12 cellular contexts compared by ENCODE assay signal in the genomic region with DNA sequence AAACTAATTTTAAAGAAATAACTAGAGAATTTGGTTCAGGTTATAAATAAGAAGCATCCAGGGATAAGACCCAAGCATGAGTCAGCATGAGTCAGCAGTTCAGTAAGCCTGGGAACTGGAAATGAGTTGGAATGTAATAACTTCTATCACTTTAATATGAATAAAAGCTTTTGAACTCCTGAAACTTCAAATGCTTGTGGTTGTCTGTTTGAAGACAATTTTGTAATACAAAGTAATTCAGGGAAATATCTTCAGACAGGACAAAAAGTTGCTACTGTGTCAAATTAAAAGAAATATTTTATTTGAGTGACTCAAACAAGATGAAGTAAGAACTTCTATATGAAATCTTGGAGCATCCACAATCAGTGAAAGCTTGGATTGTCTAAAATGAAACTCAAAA.
DNase-seq lines count a peak whose midpoint lies in the region; TF ChIP-seq lines count a peak whose summit lies in the region.
"Had no signal": no experiment of that assay in that cellular context is flagged by ENCODE, and none has a peak within 500 bp of the region (broad histone marks: within the 10 kb centered on the region; RNA-seq: fewer than 3 reads in every experiment).

No MANE protein-coding gene starts in this region.

- H3K4me3 ChIP-seq in AG04449 (ENCODE audit: low read depth, low read length): no peak overlapping the region
- no peak overlapping the region for H3K4me3 ChIP-seq in kidney epithelial cell (ENCODE audit: low read depth, low read length)
- no peak overlapping the region for H3K4me3 ChIP-seq in ascending aorta
- H3K4me3 ChIP-seq in stomach: no peak overlapping the region
- H3K4me3 ChIP-seq: heart left ventricle had no signal

- H3K27ac ChIP-seq in ascending aorta (no peak overlapping the region), stomach (no peak overlapping the region)

- H3K27me3 ChIP-seq in kidney epithelial cell (ENCODE audit: control insufficient read depth, insufficient read depth, low read length) (no peaks in the 10 kb centered on the region), ascending aorta (no peaks in the 10 kb centered on the region), stomach (no peaks in the 10 kb centered on the region)
- H3K27me3 ChIP-seq: heart left ventricle had no signal

- no peaks in the 10 kb centered on the region for H3K9me3 ChIP-seq in ascending aorta
- no peaks in the 10 kb centered on the region for H3K9me3 ChIP-seq in stomach

- TF ChIP-seq CTCF in AG04449 (IDR thresholded peaks at IDR 0.05; ENCODE audit: insufficient read depth, low read length, missing control alignments) (no peak), kidney epithelial cell (IDR thresholded peaks at IDR 0.05; ENCODE audit: insufficient read depth, low read length, poor library complexity, severe bottlenecking) (no peak), GM13976 (IDR thresholded peaks at IDR 0.05; ENCODE audit: borderline replicate concordance, control extremely low read depth, extremely low read depth, insufficient read depth, missing control alignments) (no peak), ascending aorta (IDR thresholded peaks at IDR 0.05) (no peak), stomach (IDR thresholded peaks at IDR 0.05) (no peak)

- TF ChIP-seq EP300 in stomach (IDR thresholded peaks at IDR 0.05): no peak

- intact Hi-C loops in ascending aorta (cut with DNase I): no loop called here
- intact Hi-C loops in stomach (cut with DNase I; ENCODE audit: low total_unique reads): no loop called here

- DNase-seq in AG04449 (ENCODE audit: low read depth, low spot score): peak; percentile 91
- DNase-seq in HT-29 (ENCODE audit: low spot score): peak; percentile 45
- DNase-seq in brain pericyte (ENCODE audit: low read depth, low spot score): peak; percentile 65
- peak; percentile 69 for DNase-seq in kidney epithelial cell (ENCODE audit: low read depth)
- DNase-seq in GM13976 (ENCODE audit: low spot score): no peak
- no peak for DNase-seq in ascending aorta (ENCODE audit: low spot score in 2 of 2)
- DNase-seq in stomach: no peak
- DNase-seq in NK-92 (lab: John Stamatoyannopoulos, UW; ENCODE audit: unreplicated experiment): no peak
- DNase-seq: activated CD4-positive, alpha-beta T cell treated with anti-CD3 and anti-CD28 coated beads for 1 hour; activated naive CD8-positive, alpha-beta T cell treated with anti-CD3 and anti-CD28 coated beads, Interleukin-2, amount 50 U/mL, for 24 hours; naive thymus-derived CD4-positive, alpha-beta T cell had no signal

- in situ Hi-C loops in GM13976 (cut with MboI; ENCODE audit: low sequenced_read_pairs, unreplicated experiment): no loop called here

- H3K36me3 ChIP-seq in kidney epithelial cell (ENCODE audit: control insufficient read depth, insufficient read depth, low read length): no peaks in the 10 kb centered on the region
- H3K36me3 ChIP-seq in ascending aorta: no peaks in the 10 kb centered on the region
- no peaks in the 10 kb centered on the region for H3K36me3 ChIP-seq in stomach
- H3K36me3 ChIP-seq: heart left ventricle had no signal

- POLR2A ChIA-PET in AG04449 (lab: Yijun Ruan, JAX): no interaction called here

- CTCF ChIA-PET in AG04449 (lab: Yijun Ruan, JAX): interaction anchor here (1.7 kb wide), 1 partner anchor 193 kb away, joined by 4 read pairs; no protein-coding TSS in a partner anchor

- no peak for TF ChIP-seq POLR2A in stomach (IDR thresholded peaks at IDR 0.05)

- H3K4me1 ChIP-seq in ascending aorta (peaks cover 0 to 3% of the 10 kb centered on the region in 2 donors), stomach (no peaks in the 10 kb centered on the region)

Comparison
In these comparisons a context has a peak if more than half of its experiments do, and no peak if none do; other contexts are left out.
1. DNase-seq: peak in AG04449 (single experiment), HT-29 (single experiment), brain pericyte (single experiment) and kidney epithelial cell (single experiment); none in GM13976 (single experiment), ascending aorta (0 of 2), stomach (single experiment) and NK-92 (single experiment).